ENCODE assay signal across 16 cellular contexts in the genomic region with DNA sequence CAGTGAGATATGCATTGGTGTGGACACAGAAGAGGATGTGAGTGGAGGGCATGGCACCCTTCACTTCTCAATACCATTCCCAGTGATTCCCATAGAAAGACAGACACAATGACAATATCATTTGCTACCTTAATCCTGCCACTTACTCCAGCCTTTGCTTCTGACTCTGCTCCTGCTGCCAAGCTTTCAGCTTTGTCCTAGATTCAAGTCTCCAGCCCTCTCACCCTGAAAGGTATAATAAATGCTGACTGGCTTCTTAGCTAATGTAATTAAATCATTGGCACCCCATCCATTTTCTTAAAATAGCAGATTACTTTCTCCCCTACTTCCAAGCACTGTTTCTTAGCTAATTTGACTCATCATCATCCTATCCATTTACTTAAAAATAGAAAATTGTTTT.
"Had no signal": no experiment of that assay in that cellular context is flagged by ENCODE, and none has a peak within 500 bp of the region (broad histone marks: within the 10 kb centered on the region; RNA-seq: fewer than 3 reads in every experiment).

No MANE protein-coding gene starts in this region.

- H3K9me3 ChIP-seq: heart left ventricle, thoracic aorta, vagina had no signal

- H3K27ac ChIP-seq: heart left ventricle, thoracic aorta, vagina had no signal

- H3K36me3 ChIP-seq: heart left ventricle, thoracic aorta, vagina had no signal

- H3K4me3 ChIP-seq: heart left ventricle, thoracic aorta, vagina had no signal

- ATAC-seq: heart left ventricle; left ventricle myocardium superior; natural killer cell treated with Interleukin-12 subunit alpha and Interleukin-12 subunit beta and Interleukin-15 and Interleukin-18, amount 100 ng/mL, for 72 hours had no signal

- H3K27me3 Mint-ChIP-seq: activated B cell treated with CpG ODN at 0.5 μM for 24 hours; activated CD4-positive, alpha-beta memory T cell treated with anti-CD3 and anti-CD28 coated beads for 36 hours; natural killer cell treated with Interleukin-12 subunit alpha and Interleukin-12 subunit beta and Interleukin-15 and Interleukin-18, amount 100 ng/mL, for 72 hours; progenitor cell of endocrine pancreas; type B pancreatic cell had no signal

- DNase-seq: activated B cell treated with CpG ODN at 0.5 μM for 24 hours; activated CD4-positive, alpha-beta memory T cell treated with anti-CD3 and anti-CD28 coated beads for 36 hours; activated CD4-positive, alpha-beta T cell treated with anti-CD3 and anti-CD28 coated beads for 4 hours; amygdala; effector CD4-positive, alpha-beta T cell; heart left ventricle; left ventricle myocardium superior; mammary epithelial cell; stimulated activated CD4-positive, alpha-beta T cell treated with anti-CD3 and anti-CD28 coated beads, Interleukin-4, amount 100 ng/mL, for 24 hours; stimulated activated naive CD4-positive, alpha-beta T cell treated with Interleukin-2 at 50 U/mL for 16 hours had no signal

- H3K4me1 ChIP-seq: vagina had no signal

- H3K27ac Mint-ChIP-seq: activated CD4-positive, alpha-beta memory T cell treated with anti-CD3 and anti-CD28 coated beads for 36 hours; mesothelial cell of epicardium; natural killer cell treated with Interleukin-12 subunit alpha and Interleukin-12 subunit beta and Interleukin-15 and Interleukin-18, amount 100 ng/mL, for 72 hours; progenitor cell of endocrine pancreas; type B pancreatic cell had no signal

- H3K4me1 Mint-ChIP-seq: mesothelial cell of epicardium had no signal

- H3K9me3 Mint-ChIP-seq: activated B cell treated with CpG ODN at 0.5 μM for 24 hours; activated CD4-positive, alpha-beta memory T cell treated with anti-CD3 and anti-CD28 coated beads for 36 hours; mesothelial cell of epicardium; natural killer cell treated with Interleukin-12 subunit alpha and Interleukin-12 subunit beta and Interleukin-15 and Interleukin-18, amount 100 ng/mL, for 72 hours; type B pancreatic cell had no signal

- H3K4me3 Mint-ChIP-seq: activated B cell treated with CpG ODN at 0.5 μM for 24 hours; activated CD4-positive, alpha-beta memory T cell treated with anti-CD3 and anti-CD28 coated beads for 36 hours; mesothelial cell of epicardium; natural killer cell treated with Interleukin-12 subunit alpha and Interleukin-12 subunit beta and Interleukin-15 and Interleukin-18, amount 100 ng/mL, for 72 hours; type B pancreatic cell had no signal

- H3K27me3 ChIP-seq: heart left ventricle, vagina had no signal

- H3K36me3 Mint-ChIP-seq: activated CD4-positive, alpha-beta memory T cell treated with anti-CD3 and anti-CD28 coated beads for 36 hours; mesothelial cell of epicardium; natural killer cell treated with Interleukin-12 subunit alpha and Interleukin-12 subunit beta and Interleukin-15 and Interleukin-18, amount 100 ng/mL, for 72 hours; type B pancreatic cell had no signal
